In genomic region chr6:37566209-37566859, GRCh38 we compare ENCODE assay signal across 1 cellular context.
TF ChIP-seq lines count a peak whose summit lies in the region.

No MANE protein-coding gene starts in this region.

TF ChIP-seq in GM12878, 131 proteins besides CTCF, POLR2A, EP300 and RAD21 (continued from another document):
- TF ChIP-seq YY1 (IDR thresholded peaks at IDR 0.05; ENCODE audit: low read depth, low read length) = peak; percentile 86
- no peak for TF ChIP-seq GABPA (IDR thresholded peaks at IDR 0.05; ENCODE audit: low read depth)
- TF ChIP-seq MLLT1 (IDR thresholded peaks at IDR 0.05) = 0 out of 2 replicates have a peak, but pooled peaks have one; percentile 27
